21 cellular contexts compared by ENCODE assay signal in the genomic region with DNA sequence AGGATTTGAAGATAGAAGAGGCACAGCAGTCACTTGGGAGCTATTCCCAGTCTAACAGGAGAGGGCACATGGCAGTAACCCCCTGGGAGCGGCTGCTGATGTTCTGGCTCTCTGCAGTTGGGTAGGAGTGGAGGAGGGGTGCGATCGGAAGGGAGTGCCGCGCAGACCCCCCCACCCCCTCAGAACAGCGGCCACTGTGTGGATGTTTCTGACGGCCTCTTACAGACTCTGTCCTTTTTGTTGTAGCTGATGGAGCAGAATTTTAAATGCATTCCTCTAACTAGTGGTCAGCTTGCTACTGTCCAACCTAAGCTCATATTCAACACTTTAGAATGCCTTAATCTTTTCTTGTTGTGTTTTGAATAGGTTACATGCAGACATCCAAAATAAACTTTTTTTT.
A peak's percentile ranks its signal among the peaks of the same experiment; 100 is the strongest.
DNase-seq lines count a peak whose midpoint lies in the region; ATAC-seq and TF ChIP-seq lines count a peak whose summit lies in the region.
"Had no signal": no experiment of that assay in that cellular context is flagged by ENCODE, and none has a peak within 500 bp of the region (broad histone marks: within the 10 kb centered on the region; RNA-seq: fewer than 3 reads in every experiment).

No MANE protein-coding gene starts in this region.

- H3K27me3 Mint-ChIP-seq in T-helper 17 cell, result peaks cover 7% of the 10 kb centered on the region
- H3K27me3 Mint-ChIP-seq in CD14-positive monocyte (ENCODE audit: low read depth in 3 of 3), result peaks cover 2 to 9% (median 3%) of the 10 kb centered on the region in 3 donors
- H3K27me3 Mint-ChIP-seq: IgD-negative memory B cell had no signal

- H3K4me1 Mint-ChIP-seq in T-helper 17 cell (no peaks in the 10 kb centered on the region), CD14-positive monocyte (no peaks in the 10 kb centered on the region)
- H3K4me1 Mint-ChIP-seq: CD4-positive, CD25-positive, alpha-beta regulatory T cell; IgD-negative memory B cell had no signal

- H3K27ac ChIP-seq in dorsolateral prefrontal cortex (peak overlapping the region in 58 of 59 donors; percentile 15 to 99 (median 81)), spleen (no peak overlapping the region)
- H3K27ac ChIP-seq: KMS-11, SJSA1 had no signal

- no peaks in the 10 kb centered on the region for H3K36me3 ChIP-seq in spleen
- H3K36me3 ChIP-seq: SJSA1 had no signal

- 70 to 93% (median 89%) methylated on average over 7 of the region's 7 CpGs for WGBS in spleen, 5 donors

- H3K4me3 ChIP-seq in dorsolateral prefrontal cortex, result no peak overlapping the region
- H3K4me3 ChIP-seq in spleen, result no peak overlapping the region
- H3K4me3 ChIP-seq: SJSA1 had no signal

- TF ChIP-seq CTCF in dorsolateral prefrontal cortex (IDR thresholded peaks at IDR 0.05 in 54 of 56, conservative IDR thresholded peaks at IDR 0.05 in 2 of 56; ENCODE audit: low read depth in 1 of 56, partially characterized antibody in 56 of 56) (peak in 1 of 56 donors; percentile 7), spleen (IDR thresholded peaks at IDR 0.05 in 8 of 11, conservative IDR thresholded peaks at IDR 0.05 in 3 of 11) (no peak), CD14-positive monocyte (IDR thresholded peaks at IDR 0.05) (no peak)

- intact Hi-C loops in dorsolateral prefrontal cortex (cut with DNase I), result no loop called here
- intact Hi-C loops in sciatic nerve (cut with DNase I), result no loop called here
- intact Hi-C loops in spleen (cut with DNase I; ENCODE audit: low total_unique reads), result no loop called here
- intact Hi-C loops in CD14-positive monocyte (cut with micrococcal nuclease), result no loop called here

- H3K27ac Mint-ChIP-seq in T-helper 17 cell (no peak overlapping the region), CD14-positive monocyte (no peak overlapping the region)
- H3K27ac Mint-ChIP-seq: CD4-positive, CD25-positive, alpha-beta regulatory T cell; IgD-negative memory B cell had no signal

- peak; percentile 78 for DNase-seq in astrocyte of the hippocampus (ENCODE audit: low read depth, low spot score)
- peak in 1 of 10 donors; percentile 37 for DNase-seq in dorsolateral prefrontal cortex
- DNase-seq in sciatic nerve (ENCODE audit: low spot score), result no peak
- no peak for DNase-seq in spleen
- no peak for DNase-seq in T-helper 17 cell
- no peak for DNase-seq in CD14-positive monocyte (ENCODE audit: low spot score)
- DNase-seq: CD4-positive, CD25-positive, alpha-beta regulatory T cell; DMS53; MM.1S; NCI-H2029; NCI-H446 treated with DMSO at 0.1 percent for 48 hours; NCI-H526; NCI-H82; NK-92 treated with Interleukin-12 subunit alpha and Interleukin-12 subunit beta, amount 100 ng/mL, for 24 hours; PC-3 had no signal

- ATAC-seq in sciatic nerve, result peak; percentile 11
- ATAC-seq in T-helper 17 cell, result no peak
- no peak for ATAC-seq in GM21723 (IDR thresholded peaks at IDR 0.05; ENCODE audit: unreplicated experiment)
- ATAC-seq: HCT116, PC-3, Right ventricle myocardium inferior had no signal

- H3K4me3 Mint-ChIP-seq in T-helper 17 cell (no peak overlapping the region), CD14-positive monocyte (no peak overlapping the region)
- H3K4me3 Mint-ChIP-seq: CD4-positive, CD25-positive, alpha-beta regulatory T cell had no signal

- no peaks in the 10 kb centered on the region for H3K9me3 ChIP-seq in spleen
- no peaks in the 10 kb centered on the region for H3K9me3 ChIP-seq in T-helper 17 cell (ENCODE audit: control insufficient read depth, low read length, poor library complexity, severe bottlenecking)
- H3K9me3 ChIP-seq: SJSA1 had no signal

- peaks cover 0 to 7% (median 2%) of the 10 kb centered on the region in 6 donors for H3K4me1 ChIP-seq in spleen

- H3K36me3 Mint-ChIP-seq in T-helper 17 cell (ENCODE audit: low read depth), result no peaks in the 10 kb centered on the region
- H3K36me3 Mint-ChIP-seq in CD14-positive monocyte, result no peaks in the 10 kb centered on the region
- H3K36me3 Mint-ChIP-seq: CD4-positive, CD25-positive, alpha-beta regulatory T cell; IgD-negative memory B cell had no signal

- TF ChIP-seq POLR2A in spleen (IDR thresholded peaks at IDR 0.05), result no peak

- H3K9me3 Mint-ChIP-seq in CD14-positive monocyte, result peaks cover 0 to 6% (median 0%) of the 10 kb centered on the region in 7 donors

- no peaks in the 10 kb centered on the region for H3K27me3 ChIP-seq in dorsolateral prefrontal cortex
- H3K27me3 ChIP-seq in spleen (replicated peaks in 1 of 7), result no peaks in the 10 kb centered on the region
- H3K27me3 ChIP-seq: SJSA1 had no signal

Comparison
In these comparisons a context has a peak if more than half of its experiments do, and no peak if none do; other contexts are left out.
1. H3K27ac ChIP-seq: peak in dorsolateral prefrontal cortex (58 of 59); none in spleen (0 of 8).